In genomic region chr14:98237939-98238338, GRCh38 we compare ENCODE assay signal across 28 cellular contexts.
"Had no signal": no experiment of that assay in that cellular context is flagged by ENCODE, and none has a peak within 500 bp of the region (broad histone marks: within the 10 kb centered on the region; RNA-seq: fewer than 3 reads in every experiment).

No MANE protein-coding gene starts in this region.

- H3K27ac Mint-ChIP-seq: dendritic cell treated with granulocyte-macrophage colony-stimulating factor and Interleukin-4, amounts not matched to agents 40 ng/mL and 50 ng/mL, for 4 days; effector memory CD8-positive, alpha-beta T cell; endodermal cell; mesothelial cell of epicardium; naive B cell; natural killer cell had no signal

- H3K4me3 ChIP-seq: esophagus squamous epithelium, gastrocnemius medialis, heart right ventricle, left lung, lower lobe of right lung, mucosa of descending colon had no signal

- H3K27ac ChIP-seq: epithelial cell of prostate, esophagus squamous epithelium, gastrocnemius medialis, heart right ventricle, left lung, lower lobe of right lung had no signal

- H3K27me3 Mint-ChIP-seq: dendritic cell treated with granulocyte-macrophage colony-stimulating factor and Interleukin-4, amounts not matched to agents 40 ng/mL and 50 ng/mL, for 4 days; effector memory CD8-positive, alpha-beta T cell; naive B cell had no signal

- DNase-seq: cortex of kidney; effector CD8-positive, alpha-beta T cell; effector memory CD8-positive, alpha-beta T cell; endodermal cell; erythroblast; esophagus squamous epithelium; foreskin fibroblast; foreskin melanocyte; gastrocnemius medialis; glutamatergic neuron; head of caudate nucleus; heart right ventricle; hippocampal formation; left cardiac atrium; left lung; left ventricle myocardium superior; lower lobe of right lung; mesenchymal stem cell; mucosa of descending colon; naive B cell; natural killer cell had no signal

- H3K27me3 ChIP-seq: esophagus squamous epithelium, gastrocnemius medialis, left lung had no signal

- H3K9me3 ChIP-seq: esophagus squamous epithelium, gastrocnemius medialis, heart right ventricle, left lung, lower lobe of right lung, mucosa of descending colon had no signal

- H3K4me1 ChIP-seq: gastrocnemius medialis, heart right ventricle, left lung, lower lobe of right lung had no signal

- ATAC-seq: effector memory CD8-positive, alpha-beta T cell; esophagus mucosa; gastrocnemius medialis; heart right ventricle; left cardiac atrium; left lung; left ventricle myocardium superior; lower lobe of right lung; mucosa of descending colon; natural killer cell had no signal

- FAIRE-seq: endometrium, islet of Langerhans, keratinocyte had no signal

- H3K36me3 Mint-ChIP-seq: mesothelial cell of epicardium, naive B cell, natural killer cell had no signal

- H3K36me3 ChIP-seq: esophagus squamous epithelium, gastrocnemius medialis, heart right ventricle, left lung, lower lobe of right lung had no signal

- H3K4me3 Mint-ChIP-seq: dendritic cell treated with granulocyte-macrophage colony-stimulating factor and Interleukin-4, amounts not matched to agents 40 ng/mL and 50 ng/mL, for 4 days; effector memory CD8-positive, alpha-beta T cell; endodermal cell; mesothelial cell of epicardium; naive B cell; natural killer cell had no signal

- H3K9me3 Mint-ChIP-seq: dendritic cell treated with granulocyte-macrophage colony-stimulating factor and Interleukin-4, amounts not matched to agents 40 ng/mL and 50 ng/mL, for 4 days; effector memory CD8-positive, alpha-beta T cell; natural killer cell had no signal

- H3K4me1 Mint-ChIP-seq: mesothelial cell of epicardium, naive B cell, natural killer cell had no signal
